In the genomic region with DNA sequence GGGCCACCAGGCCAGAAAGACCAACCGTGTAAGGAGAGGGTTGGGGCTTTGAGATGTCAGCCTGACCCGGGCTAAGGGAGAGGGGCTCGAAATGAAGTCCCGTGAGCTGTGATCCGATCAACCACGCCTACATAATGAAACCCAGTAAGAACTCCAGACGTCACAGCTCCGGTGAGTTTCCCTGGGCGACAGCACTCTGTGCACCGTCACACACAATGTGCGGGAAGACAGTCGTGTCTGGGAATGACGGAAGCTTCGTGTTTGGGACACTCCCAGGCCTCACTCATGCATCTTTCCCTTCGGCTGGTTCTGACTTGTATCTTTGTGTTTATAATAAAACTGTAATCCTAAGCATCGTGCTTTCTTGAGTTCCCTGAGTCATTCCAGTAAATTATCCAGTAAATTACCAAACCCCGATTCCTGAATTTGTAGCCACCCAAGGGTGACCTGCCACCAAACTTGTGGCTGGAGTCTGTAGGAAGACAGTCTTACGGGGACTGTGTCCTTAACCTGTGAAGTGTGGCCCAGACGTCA, we compare ENCODE assay signal across 11 cellular contexts. TPM values are rescaled to one million over a fixed set of nuclear protein-coding genes. Genes with fewer than 3 reads are reported as not detected.
A peak's percentile ranks its signal among the peaks of the same experiment; 100 is the strongest.
DNase-seq lines count a peak whose midpoint lies in the region; ATAC-seq and TF ChIP-seq lines count a peak whose summit lies in the region.
"Had no signal": no experiment of that assay in that cellular context is flagged by ENCODE, and none has a peak within 500 bp of the region (broad histone marks: within the 10 kb centered on the region; RNA-seq: fewer than 3 reads in every experiment).

No MANE protein-coding gene starts in this region.

- intact Hi-C loops in dorsolateral prefrontal cortex (cut with DNase I) (no loop called here), lower lobe of right lung (cut with DNase I) (no loop called here), stomach (cut with DNase I; ENCODE audit: low total_unique reads) (no loop called here)

- H3K36me3 ChIP-seq in lower lobe of right lung (no peaks in the 10 kb centered on the region), stomach (no peaks in the 10 kb centered on the region)
- H3K36me3 ChIP-seq: thoracic aorta had no signal

- in situ Hi-C loops in G401 (cut with HindIII; ENCODE audit: low sequenced_read_pairs): no loop called here

- no peak for TF ChIP-seq EP300 in stomach (IDR thresholded peaks at IDR 0.05)

- DNase-seq in GM04503 (ENCODE audit: low read depth): peak; percentile 67
- DNase-seq in dorsolateral prefrontal cortex: peak in 4 of 10 donors; percentile 37 to 76 (median 52)
- DNase-seq in lower lobe of right lung: no peak
- peak; percentile 24 for DNase-seq in stomach
- no peak for DNase-seq in G401 (ENCODE audit: low spot score)
- no peak for DNase-seq in NOMO-1 (lab: John Stamatoyannopoulos, UW; ENCODE audit: unreplicated experiment in 2 of 2)
- no peak for DNase-seq in activated CD4-positive, alpha-beta T cell treated with anti-CD3 and anti-CD28 coated beads for 4 hours
- DNase-seq: effector memory CD8-positive, alpha-beta T cell had no signal

- H3K27me3 ChIP-seq in dorsolateral prefrontal cortex (no peaks in the 10 kb centered on the region), lower lobe of right lung (ENCODE audit: low read depth) (no peaks in the 10 kb centered on the region), stomach (no peaks in the 10 kb centered on the region)

- no peak for ATAC-seq in lower lobe of right lung
- ATAC-seq in GM21360 (IDR thresholded peaks at IDR 0.05; ENCODE audit: unreplicated experiment): no peak
- ATAC-seq: activated T-helper 17 cell treated with anti-CD3 and anti-CD28 coated beads, Interleukin-2, amount 50 U/mL, for 72 hours; effector memory CD8-positive, alpha-beta T cell had no signal

- TF ChIP-seq CTCF in dorsolateral prefrontal cortex (IDR thresholded peaks at IDR 0.05 in 54 of 56, conservative IDR thresholded peaks at IDR 0.05 in 2 of 56; ENCODE audit: low read depth in 1 of 56, partially characterized antibody in 56 of 56): no peak
- no peak for TF ChIP-seq CTCF in lower lobe of right lung (IDR thresholded peaks at IDR 0.05)
- TF ChIP-seq CTCF in stomach (IDR thresholded peaks at IDR 0.05): no peak

- H3K4me3 ChIP-seq in dorsolateral prefrontal cortex (peak overlapping the region in 14 of 59 donors; percentile 0 to 43 (median 18)), lower lobe of right lung (no peak overlapping the region), stomach (peak overlapping the region in 1 of 4 donors; percentile 17)
- H3K4me3 ChIP-seq: thoracic aorta had no signal

- H3K9me3 ChIP-seq in lower lobe of right lung (no peaks in the 10 kb centered on the region), stomach (no peaks in the 10 kb centered on the region)

- TF ChIP-seq POLR2A in stomach (IDR thresholded peaks at IDR 0.05): no peak

- H3K4me1 ChIP-seq in lower lobe of right lung (peaks cover 27% of the 10 kb centered on the region), stomach (peaks cover 0 to 33% (median 18%) of the 10 kb centered on the region in 4 donors)

- WGBS in stomach, 5 donors: 65 to 84% (median 75%) methylated on average over 14 to 19 of the region's 19 CpGs

- peak overlapping the region in 53 of 59 donors; percentile 4 to 90 (median 66) for H3K27ac ChIP-seq in dorsolateral prefrontal cortex
- H3K27ac ChIP-seq in lower lobe of right lung: peak overlapping the region; percentile 41
- peak overlapping the region; percentile 55 to 87 (median 73) for H3K27ac ChIP-seq in stomach
- H3K27ac ChIP-seq: thoracic aorta had no signal

RNA-seq across cellular contexts. Expression of gene CYP27C1, which starts 44.2 kb away (rescaled TPM):
- total RNA-seq in dorsolateral prefrontal cortex: under 1 TPM in 114 of 120 experiments, not detected in 6; 0.10 to 0.89 (median 0.33) TPM
- total RNA-seq in lower lobe of right lung: not detected
- 1 to 10 TPM in 1 of 5 donors, not detected in 4; 3.5 TPM for total RNA-seq in stomach
- polyA plus RNA-seq in stomach: under 1 TPM; 0.25 to 0.50 (median 0.31) TPM
- 1.0 and 4.4 TPM in 2 replicates for total RNA-seq in G401 (2014; rRNA removed; shearing (Covaris generic))
- total RNA-seq: activated T-helper 17 cell treated with anti-CD3 and anti-CD28 coated beads, Interleukin-2, amount 50 U/mL, for 72 hours had no signal

Comparison
In these comparisons a context has a peak if more than half of its experiments do, and no peak if none do; other contexts are left out.
1. DNase-seq: peak in GM04503 (single experiment) and stomach (single experiment); none in lower lobe of right lung (single experiment), G401 (single experiment), NOMO-1 (0 of 2) and activated CD4-positive, alpha-beta T cell treated with anti-CD3 and anti-CD28 coated beads for 4 hours (0 of 2).
2. Peak in every context shown above with its lines, with median percentiles within 50 percentile points of each other: H3K27ac ChIP-seq.